ENCODE assay signal across 11 cellular contexts in genomic region chr1:104358621-104359020, GRCh38.
DNase-seq lines count a peak whose midpoint lies in the region.
"Had no signal": no experiment of that assay in that cellular context is flagged by ENCODE, and none has a peak within 500 bp of the region (broad histone marks: within the 10 kb centered on the region; RNA-seq: fewer than 3 reads in every experiment).

No MANE protein-coding gene starts in this region.

- peak; percentile 15 for DNase-seq in COLO829 (ENCODE audit: low spot score)
- peak; percentile 3 for DNase-seq in RPMI7951 (ENCODE audit: low read depth)
- peak; percentile 88 for DNase-seq in foreskin melanocyte
- no peak for DNase-seq in T-helper 2 cell
- DNase-seq in NCI-H2081 (lab: John Stamatoyannopoulos, UW), result no peak
- DNase-seq: AML-193; CD4-positive, alpha-beta T cell; CD8-positive, alpha-beta T cell; COR-L47; DMS79 treated with DMSO at 0.1 percent for 48 hours; GDM1 had no signal

Comparison
In these comparisons a context has a peak if more than half of its experiments do, and no peak if none do; other contexts are left out.
1. DNase-seq: peak in COLO829 (single experiment), RPMI7951 (single experiment) and foreskin melanocyte (single experiment); none in T-helper 2 cell (0 of 5) and NCI-H2081 (0 of 2).